In genomic region chr4:44415251-44415650, GRCh38 we compare ENCODE assay signal across 27 cellular contexts. TPM values are rescaled to one million over a fixed set of nuclear protein-coding genes. Genes with fewer than 3 reads are reported as not detected.
DNase-seq lines count a peak whose midpoint lies in the region; ATAC-seq and TF ChIP-seq lines count a peak whose summit lies in the region.
"Had no signal": no experiment of that assay in that cellular context is flagged by ENCODE, and none has a peak within 500 bp of the region (broad histone marks: within the 10 kb centered on the region; RNA-seq: fewer than 3 reads in every experiment).

No MANE protein-coding gene starts in this region.

- H3K79me2 ChIP-seq in H9 (ENCODE audit: insufficient read depth, low read length) (no peaks in the 10 kb centered on the region), trophoblast cell (ENCODE audit: control insufficient read depth, insufficient read depth, low read length, poor library complexity) (no peaks in the 10 kb centered on the region)

- no peak overlapping the region for H4K5ac ChIP-seq in H9 (ENCODE audit: insufficient read length, low read depth, low read length)

- no peak overlapping the region for H2AK5ac ChIP-seq in H9 (ENCODE audit: insufficient read length, low read length)
- no peak overlapping the region for H2AK5ac ChIP-seq in trophoblast cell (ENCODE audit: low read length)

- H2BK120ac ChIP-seq in H9 (ENCODE audit: low read depth, low read length, poor library complexity, severe bottlenecking): no peak overlapping the region
- H2BK120ac ChIP-seq in trophoblast cell (ENCODE audit: insufficient read depth, low read length, poor library complexity): no peak overlapping the region

- H3K14ac ChIP-seq in H9 (ENCODE audit: insufficient read depth, low read length) (no peak overlapping the region), trophoblast cell (ENCODE audit: low read length) (no peak overlapping the region)

- no peaks in the 10 kb centered on the region for H3K23me2 ChIP-seq in H9 (ENCODE audit: insufficient read length, low read depth, low read length, poor library complexity, severe bottlenecking)

- H3K4me2 ChIP-seq in H9 (ENCODE audit: insufficient read depth, insufficient read length, low read length) (no peak overlapping the region), trophoblast cell (ENCODE audit: low read length) (no peak overlapping the region)
- H3K4me2 ChIP-seq: KMS-11 had no signal

- no peak overlapping the region for H2BK15ac ChIP-seq in H9 (ENCODE audit: low read depth, low read length)

- no peak overlapping the region for H4K8ac ChIP-seq in H9 (replicated peaks; ENCODE audit: insufficient read length, low read depth, low read length)
- peak overlapping the region; percentile 35 for H4K8ac ChIP-seq in trophoblast cell (ENCODE audit: low read depth, low read length)

- H3K4me3 ChIP-seq in trophoblast cell (ENCODE audit: low read depth, low read length): no peak overlapping the region

- H3K4me1 Mint-ChIP-seq in H9: peaks cover 30% of the 10 kb centered on the region in 2 experiments
- H3K4me1 Mint-ChIP-seq in WTC11: peaks cover 38% of the 10 kb centered on the region
- H3K4me1 Mint-ChIP-seq: CD8-positive, alpha-beta memory T cell had no signal

- H3K79me1 ChIP-seq in H9 (ENCODE audit: insufficient read depth, low read depth, low read length, poor library complexity, severe bottlenecking) (no peaks in the 10 kb centered on the region), trophoblast cell (ENCODE audit: low read length) (no peaks in the 10 kb centered on the region)

- TF ChIP-seq CTCF in H9 (conservative IDR thresholded peaks at IDR 0.05) (no peak), WTC11 (IDR thresholded peaks at IDR 0.05) (no peak)

- no peak overlapping the region for H2AFZ ChIP-seq in H9 (ENCODE audit: low read length)
- no peak overlapping the region for H2AFZ ChIP-seq in trophoblast cell (ENCODE audit: insufficient read depth, low read length, poor library complexity)

- H3K27me3 ChIP-seq in H9 (ENCODE audit: insufficient read depth, low read length) (no peaks in the 10 kb centered on the region), trophoblast cell (ENCODE audit: insufficient read depth, low read length) (no peaks in the 10 kb centered on the region)

- no peak overlapping the region for H3K56ac ChIP-seq in H9 (ENCODE audit: insufficient read length, low read depth, low read length)

- H3K4me3 Mint-ChIP-seq in H9 (no peak overlapping the region), WTC11 (0 out of 2 replicates have a peak overlapping the region, but pooled peaks have one; percentile 4)
- H3K4me3 Mint-ChIP-seq: CD8-positive, alpha-beta memory T cell had no signal

- no peak overlapping the region for H2BK12ac ChIP-seq in H9 (ENCODE audit: insufficient read length, low read depth, low read length)
- no peak overlapping the region for H2BK12ac ChIP-seq in trophoblast cell (ENCODE audit: low read length)

- H4K12ac ChIP-seq in trophoblast cell (ENCODE audit: low read depth, low read length): no peak overlapping the region

- H3K9me3 Mint-ChIP-seq in H9: peaks cover 3 to 7% of the 10 kb centered on the region in 2 experiments; a peak in 4 of 5 replicates
- peaks cover 41% of the 10 kb centered on the region for H3K9me3 Mint-ChIP-seq in WTC11

- WGBS in H9 (ENCODE audit: extremely low coverage, insufficient read length, low lambda C conversion rate): no CpG with 5 or more reads among the region's 1 CpG
- no CpG with 5 or more reads among the region's 1 CpG for WGBS in trophoblast cell (ENCODE audit: extremely low coverage, insufficient coverage, insufficient read length)

- no peak overlapping the region for H3K18ac ChIP-seq in H9 (ENCODE audit: insufficient read length, low read depth, low read length)
- no peak overlapping the region for H3K18ac ChIP-seq in trophoblast cell (ENCODE audit: low read length)

- H3K27ac Mint-ChIP-seq in H9 (peak overlapping the region in 2 of 3 experiments; percentile 11 to 88; a peak in 5 of 7 replicates), WTC11 (peak overlapping the region; percentile 86)
- H3K27ac Mint-ChIP-seq: CD8-positive, alpha-beta memory T cell had no signal

- peaks cover 8% of the 10 kb centered on the region for H3K4me1 ChIP-seq in H9 (ENCODE audit: insufficient read depth, low read length)
- H3K4me1 ChIP-seq in trophoblast cell (ENCODE audit: control insufficient read depth in 1 of 2, insufficient read depth in 2 of 2, low read length in 2 of 2): no peaks in the 10 kb centered on the region

- H3K9me3 ChIP-seq in H9 (ENCODE audit: control insufficient read depth, low read depth, low read length): no peaks in the 10 kb centered on the region
- no peaks in the 10 kb centered on the region for H3K9me3 ChIP-seq in trophoblast cell (ENCODE audit: insufficient read depth, low read depth, low read length)

- no peak overlapping the region for H2BK20ac ChIP-seq in H9 (ENCODE audit: low read depth, low read length, poor library complexity, severe bottlenecking)

- H3K9ac ChIP-seq in H9 (ENCODE audit: extremely low read depth, insufficient read length, low read length): no peak overlapping the region
- no peak overlapping the region for H3K9ac ChIP-seq in trophoblast cell (ENCODE audit: low read length)
- H3K9ac ChIP-seq: KMS-11 had no signal

- H4K20me1 ChIP-seq in H9 (ENCODE audit: control insufficient read depth, insufficient read depth, insufficient read length): no peaks in the 10 kb centered on the region

- H3K27me3 Mint-ChIP-seq in H9 (ENCODE audit: low read depth): no peaks in the 10 kb centered on the region
- no peaks in the 10 kb centered on the region for H3K27me3 Mint-ChIP-seq in WTC11 (ENCODE audit: low read depth)

- POLR2A ChIA-PET in WTC11 (lab: Charles Lee): no interaction called here

- no peak overlapping the region for H3K23ac ChIP-seq in H9 (ENCODE audit: insufficient read length, low read depth, low read length)
- no peak overlapping the region for H3K23ac ChIP-seq in trophoblast cell (ENCODE audit: low read length)

- no peak overlapping the region for H3T11ph ChIP-seq in H9 (ENCODE audit: low read length)

- peak; percentile 91 for ATAC-seq in WTC11
- no peak for ATAC-seq in HG02970 (IDR thresholded peaks at IDR 0.05; ENCODE audit: low FRiP score, unreplicated experiment)

- peaks cover 0 to 32% (median 16%) of the 10 kb centered on the region in 3 experiments; a peak in 5 of 7 replicates for H3K36me3 Mint-ChIP-seq in H9 (ENCODE audit: insufficient read depth in 1 of 3, low read depth in 3 of 3)
- peaks cover 26% of the 10 kb centered on the region for H3K36me3 Mint-ChIP-seq in WTC11
- H3K36me3 Mint-ChIP-seq: CD8-positive, alpha-beta memory T cell had no signal

- H4K91ac ChIP-seq in H9 (ENCODE audit: insufficient read length, low read depth, low read length) (no peak overlapping the region), trophoblast cell (ENCODE audit: low read depth, low read length) (no peak overlapping the region)

- H3K4ac ChIP-seq in H9 (ENCODE audit: low read depth, low read length): no peak overlapping the region
- H3K4ac ChIP-seq in trophoblast cell (ENCODE audit: low read depth, low read length): no peak overlapping the region

- CTCF ChIA-PET in WTC11 (lab: Charles Lee): no interaction called here

- H2BK5ac ChIP-seq in H9 (ENCODE audit: insufficient read length, low read length) (no peak overlapping the region), trophoblast cell (ENCODE audit: low read depth, low read length, poor library complexity) (no peak overlapping the region)

- peak; percentile 44 for DNase-seq in H9
- no peak for DNase-seq in WTC11 (ENCODE audit: low spot score)
- peak; percentile 56 for DNase-seq in iPS DF 19.7 (ENCODE audit: low read depth, low spot score)
- no peak for DNase-seq in trophoblast cell
- no peak for DNase-seq in SKM-1 (lab: John Stamatoyannopoulos, UW; ENCODE audit: unreplicated experiment)
- DNase-seq in NOMO-1 (lab: John Stamatoyannopoulos, UW; ENCODE audit: unreplicated experiment in 2 of 2): no peak
- DNase-seq: Calu3; CD8-positive, alpha-beta memory T cell; DMS153; GDM1; HCEC 1CT; IMR-90; NCI-H1092 treated with DMSO at 0.1 percent for 48 hours; NCI-H1436 treated with DMSO at 0.1 percent for 48 hours; NCI-H2029 treated with DMSO at 0.1 percent for 48 hours; NCI-H226; NCI-H774; NK-92 treated with Interleukin-12 subunit alpha and Interleukin-12 subunit beta, amount 100 ng/mL, for 24 hours; SHP77 had no signal

- peak overlapping the region; percentile 65 for H3K27ac ChIP-seq in H9 (ENCODE audit: insufficient read length, low read depth, low read length)
- H3K27ac ChIP-seq in trophoblast cell (ENCODE audit: low read depth, low read length): no peak overlapping the region
- H3K27ac ChIP-seq: C4-2B, HL-60, KMS-11 had no signal

- no peaks in the 10 kb centered on the region for H3K36me3 ChIP-seq in trophoblast cell (ENCODE audit: control insufficient read depth in 1 of 2, insufficient read depth in 2 of 2, low read length in 2 of 2)

TF ChIP-seq in WTC11, 78 proteins besides CTCF, POLR2A, EP300 and RAD21 (continues in another document):
- TF ChIP-seq, protein P1, sequence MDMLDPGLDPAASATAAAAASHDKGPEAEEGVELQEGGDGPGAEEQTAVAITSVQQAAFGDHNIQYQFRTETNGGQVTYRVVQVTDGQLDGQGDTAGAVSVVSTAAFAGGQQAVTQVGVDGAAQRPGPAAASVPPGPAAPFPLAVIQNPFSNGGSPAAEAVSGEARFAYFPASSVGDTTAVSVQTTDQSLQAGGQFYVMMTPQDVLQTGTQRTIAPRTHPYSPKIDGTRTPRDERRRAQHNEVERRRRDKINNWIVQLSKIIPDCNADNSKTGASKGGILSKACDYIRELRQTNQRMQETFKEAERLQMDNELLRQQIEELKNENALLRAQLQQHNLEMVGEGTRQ (CRISPR knock-in tag; IDR thresholded peaks at IDR 0.05): no peak
- TF ChIP-seq, protein P2, sequence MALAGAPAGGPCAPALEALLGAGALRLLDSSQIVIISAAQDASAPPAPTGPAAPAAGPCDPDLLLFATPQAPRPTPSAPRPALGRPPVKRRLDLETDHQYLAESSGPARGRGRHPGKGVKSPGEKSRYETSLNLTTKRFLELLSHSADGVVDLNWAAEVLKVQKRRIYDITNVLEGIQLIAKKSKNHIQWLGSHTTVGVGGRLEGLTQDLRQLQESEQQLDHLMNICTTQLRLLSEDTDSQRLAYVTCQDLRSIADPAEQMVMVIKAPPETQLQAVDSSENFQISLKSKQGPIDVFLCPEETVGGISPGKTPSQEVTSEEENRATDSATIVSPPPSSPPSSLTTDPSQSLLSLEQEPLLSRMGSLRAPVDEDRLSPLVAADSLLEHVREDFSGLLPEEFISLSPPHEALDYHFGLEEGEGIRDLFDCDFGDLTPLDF (CRISPR knock-in tag; IDR thresholded peaks at IDR 0.05): no peak
- TF ChIP-seq GRHL2 (CRISPR knock-in tag; IDR thresholded peaks at IDR 0.05; ENCODE audit: insufficient replicate concordance, severe bottlenecking): no peak
- TF ChIP-seq, protein P3, sequence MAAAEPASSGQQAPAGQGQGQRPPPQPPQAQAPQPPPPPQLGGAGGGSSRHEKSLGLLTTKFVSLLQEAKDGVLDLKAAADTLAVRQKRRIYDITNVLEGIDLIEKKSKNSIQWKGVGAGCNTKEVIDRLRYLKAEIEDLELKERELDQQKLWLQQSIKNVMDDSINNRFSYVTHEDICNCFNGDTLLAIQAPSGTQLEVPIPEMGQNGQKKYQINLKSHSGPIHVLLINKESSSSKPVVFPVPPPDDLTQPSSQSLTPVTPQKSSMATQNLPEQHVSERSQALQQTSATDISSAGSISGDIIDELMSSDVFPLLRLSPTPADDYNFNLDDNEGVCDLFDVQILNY (CRISPR knock-in tag; IDR thresholded peaks at IDR 0.05): no peak

RNA-seq across cellular contexts. Expression of gene KCTD8, which starts 33.4 kb away (rescaled TPM):
- 0.94 and 1.1 TPM in 2 replicates for total RNA-seq in H9 (2021)
- total RNA-seq in WTC11 (2021): 3.5 to 3.8 TPM (median 3.6 TPM) in 3 replicates
- 0.10 and 0.12 TPM in 2 replicates for polyA plus RNA-seq in trophoblast cell (2013)
- total RNA-seq: Calu3; CD8-positive, alpha-beta memory T cell; Daoy; HT-29; IMR-90; OCI-LY7; RPMI7951 had no signal
- polyA plus RNA-seq: CD8-positive, alpha-beta memory T cell had no signal

Comparison
In these comparisons a context has a peak if more than half of its experiments do, and no peak if none do; other contexts are left out.
1. DNase-seq: peak in H9 (single experiment) and iPS DF 19.7 (single experiment); none in WTC11 (single experiment), trophoblast cell (0 of 2), SKM-1 (single experiment) and NOMO-1 (0 of 2).